In genomic region chr17:17971431-17972125, GRCh38 we compare ENCODE assay signal across 8 cellular contexts. TPM values are rescaled to one million over a fixed set of nuclear protein-coding genes. Genes with fewer than 3 reads are reported as not detected.
A peak's percentile ranks its signal among the peaks of the same experiment; 100 is the strongest.
DNase-seq lines count a peak whose midpoint lies in the region; ATAC-seq and TF ChIP-seq lines count a peak whose summit lies in the region.

No MANE protein-coding gene starts in this region.

- no peaks in the 10 kb centered on the region for H3K9me2 ChIP-seq in Loucy (replicated peaks; ENCODE audit: low read depth, low read length)

- H3K9me3 ChIP-seq in Loucy (ENCODE audit: insufficient read depth, low read depth, low read length) = no peaks in the 10 kb centered on the region

- H3K4me1 Mint-ChIP-seq in CD14-positive monocyte = peaks cover 51% of the 10 kb centered on the region

- H3K36me3 Mint-ChIP-seq in CD14-positive monocyte = peaks cover 2 to 4% of the 10 kb centered on the region in 2 donors

- peaks cover 6% of the 10 kb centered on the region for H4K20me1 ChIP-seq in Loucy (ENCODE audit: insufficient read depth, low read length, poor library complexity, severe bottlenecking)

- H3K36me3 ChIP-seq in Loucy (ENCODE audit: insufficient read depth, low read length) = no peaks in the 10 kb centered on the region

- no peak for DNase-seq in CD14-positive monocyte (ENCODE audit: low spot score)
- DNase-seq in astrocyte of the cerebellum (ENCODE audit: low read depth) = no peak
- DNase-seq in ecto neural progenitor cell (ENCODE audit: low spot score) = no peak

- ATAC-seq in HG03159 (IDR thresholded peaks at IDR 0.05; ENCODE audit: unreplicated experiment) (no peak), HG03354 (IDR thresholded peaks at IDR 0.05; ENCODE audit: poor library complexity, severe bottlenecking, unreplicated experiment) (no peak)

- H3K79me2 ChIP-seq in Loucy (ENCODE audit: insufficient read depth, low read length) = peaks cover 17% of the 10 kb centered on the region; the same call in 1 of the 2 replicates

- H3K4me3 Mint-ChIP-seq in CD14-positive monocyte = peak overlapping the region; percentile 83 to 85

- no peaks in the 10 kb centered on the region for H3K9me3 Mint-ChIP-seq in CD14-positive monocyte

- H3K27me3 ChIP-seq in Loucy (ENCODE audit: insufficient read depth, low read length, poor library complexity, severe bottlenecking) = no peaks in the 10 kb centered on the region

- peak overlapping the region; percentile 65; the same call in 1 of the 2 replicates for H2AFZ ChIP-seq in Loucy (ENCODE audit: low read length)

- no peaks in the 10 kb centered on the region for H3K27me3 Mint-ChIP-seq in CD14-positive monocyte (ENCODE audit: low read depth in 3 of 3)

- H3K4me1 ChIP-seq in Loucy (ENCODE audit: insufficient read depth, low read length, poor library complexity, severe bottlenecking) = peaks cover 19% of the 10 kb centered on the region

- H3K4me3 ChIP-seq in Loucy (ENCODE audit: low read length, poor library complexity, severe bottlenecking) (peak overlapping the region; percentile 75), astrocyte of the cerebellum (ENCODE audit: low read depth, low read length) (peak overlapping the region; percentile 80), iPS-11a (ENCODE audit: low read depth, low read length) (peak overlapping the region; percentile 68), skin epidermis (peak overlapping the region; percentile 62 to 96 (median 91))

- peak overlapping the region; percentile 98 for H3K4me2 ChIP-seq in Loucy (ENCODE audit: low read depth, low read length, poor library complexity, severe bottlenecking)

- peak overlapping the region; percentile 74 for H3K9ac ChIP-seq in Loucy (ENCODE audit: low read depth, low read length, poor library complexity, severe bottlenecking)

- in situ Hi-C loops in astrocyte of the cerebellum (cut with HindIII; ENCODE audit: low sequenced_read_pairs) = no loop called here

- intact Hi-C loops in CD14-positive monocyte (cut with micrococcal nuclease) = loop anchor here (2.0 to 5.0 kb wide), 3 partner anchors 34 to 61 kb away; no protein-coding TSS in a partner anchor

- peak overlapping the region; percentile 49 to 92 (median 80) for H3K27ac Mint-ChIP-seq in CD14-positive monocyte

- H3F3A ChIP-seq in Loucy (ENCODE audit: low read depth) = no peaks in the 10 kb centered on the region

- peak overlapping the region; percentile 67 to 94 (median 87) for H3K27ac ChIP-seq in skin epidermis

- TF ChIP-seq CTCF in CD14-positive monocyte (IDR thresholded peaks at IDR 0.05) = peak; percentile 18
- no peak for TF ChIP-seq CTCF in Loucy (conservative IDR thresholded peaks at IDR 0.05; ENCODE audit: low read length)
- no peak for TF ChIP-seq CTCF in astrocyte of the cerebellum (IDR thresholded peaks at IDR 0.05; ENCODE audit: low read depth, low read length, missing control alignments)

RNA-seq across cellular contexts. Expression of gene TOM1L2, which starts 0.6 kb away (rescaled TPM):
- polyA plus RNA-seq in CD14-positive monocyte = 1 to 10 TPM; 1.7 to 2.8 TPM

RNA-seq across cellular contexts. Expression of gene DRC3, which starts 1.1 kb away (rescaled TPM):
- polyA plus RNA-seq in CD14-positive monocyte = under 1 TPM; 0.39 to 0.58 TPM
